Comparison of ENCODE assay signal across 10 cellular contexts in genomic region chr19:18460313-18460712, GRCh38. TPM values are rescaled to one million over a fixed set of nuclear protein-coding genes. Genes with fewer than 3 reads are reported as not detected.
A peak's percentile ranks its signal among the peaks of the same experiment; 100 is the strongest.
DNase-seq lines count a peak whose midpoint lies in the region; ATAC-seq, FAIRE-seq and TF ChIP-seq lines count a peak whose summit lies in the region.
"Had no signal": no experiment of that assay in that cellular context is flagged by ENCODE, and none has a peak within 500 bp of the region (broad histone marks: within the 10 kb centered on the region; RNA-seq: fewer than 3 reads in every experiment).

No MANE protein-coding gene starts in this region.

- H3K27ac ChIP-seq in ascending aorta (peak overlapping the region; percentile 81 to 92), sigmoid colon (peak overlapping the region; percentile 74 to 92 (median 87))

- WGBS in sigmoid colon, 2 donors, result 62 to 78% methylated on average over 10 of the region's 10 CpGs

- ATAC-seq in left cardiac atrium, result peak; percentile 16 to 33
- ATAC-seq: activated naive CD4-positive, alpha-beta T cell treated with anti-CD3 and anti-CD28 coated beads, Interleukin-2, amount 50 U/mL, for 72 hours had no signal

- TF ChIP-seq CTCF in ascending aorta (IDR thresholded peaks at IDR 0.05), result no peak
- TF ChIP-seq CTCF in sigmoid colon (IDR thresholded peaks at IDR 0.05), result no peak
- no peak for TF ChIP-seq CTCF in D721Med (IDR thresholded peaks at IDR 0.05; ENCODE audit: insufficient read depth, missing control alignments)

- H3K4me3 ChIP-seq in ascending aorta (peak overlapping the region in 1 of 2 donors; percentile 11), sigmoid colon (no peak overlapping the region)

- H3K36me3 ChIP-seq in ascending aorta (peaks cover 17 to 57% of the 10 kb centered on the region in 2 donors), sigmoid colon (peaks cover 0 to 29% (median 7%) of the 10 kb centered on the region in 4 donors)

- H3K9me3 ChIP-seq in ascending aorta, result no peaks in the 10 kb centered on the region
- no peaks in the 10 kb centered on the region for H3K9me3 ChIP-seq in sigmoid colon

- H3K4me1 ChIP-seq in ascending aorta (peaks cover 18 to 53% of the 10 kb centered on the region in 2 donors), sigmoid colon (peaks cover 0 to 78% (median 72%) of the 10 kb centered on the region in 4 donors)

- TF ChIP-seq EP300 in sigmoid colon (IDR thresholded peaks at IDR 0.05), result no peak

- DNase-seq in EL (peak; percentile 92), ascending aorta (ENCODE audit: low spot score in 2 of 2) (peak in 1 of 2 donors; percentile 92), left cardiac atrium (peak; percentile 82), sigmoid colon (peak; percentile 94), ACHN (no peak), H54 (ENCODE audit: insufficient read length, low spot score) (no peak), D721Med (ENCODE audit: insufficient read length, low spot score) (no peak), NCI-H1105 treated with DMSO at 0.1 percent for 48 hours (lab: John Stamatoyannopoulos, UW) (no peak)
- DNase-seq: NCI-H187 had no signal

- no peak for TF ChIP-seq POLR2A in sigmoid colon (IDR thresholded peaks at IDR 0.05)
- no peak for TF ChIP-seq POLR2A in H54 (IDR thresholded peaks at IDR 0.05; ENCODE audit: low read depth, low read length)

- H3K27me3 ChIP-seq in ascending aorta (no peaks in the 10 kb centered on the region), sigmoid colon (no peaks in the 10 kb centered on the region)

- FAIRE-seq in H54 (lab: Jason Lieb, UNC) (no peak), D721Med (lab: Jason Lieb, UNC) (no peak)

- in situ Hi-C loops in ACHN (cut with HindIII; ENCODE audit: low pct_ligation_motif_present, low pct_unique_long_range_greater_than_20kb, low sequenced_read_pairs), result no loop called here

- intact Hi-C loops in ascending aorta (cut with DNase I), result loop anchor here (1.0 to 5.0 kb wide), 3 partner anchors 42 to 98 kb away; partner anchors contain the start of gene ELL
- intact Hi-C loops in left cardiac atrium (cut with DNase I), result loop anchor here in 1 of 2 donors (10.0 kb wide), 2 partner anchors 54 to 104 kb away; no protein-coding TSS in a partner anchor
- intact Hi-C loops in sigmoid colon (cut with DNase I), result loop anchor here (5.0 to 10.0 kb wide), 2 partner anchors 62 to 194 kb away; partner anchors contain the start of gene ELL

RNA-seq across cellular contexts. Expression of gene ISYNA1, which starts 22.4 kb away (rescaled TPM):
- 93.1 TPM for total RNA-seq in ascending aorta
- 10 to 100 TPM; 29.2 to 44.6 TPM for total RNA-seq in left cardiac atrium
- total RNA-seq in sigmoid colon, result 10 to 100 TPM in 3 of 4 donors, 1 to 10 TPM in 1; 9.1 to 12.8 (median 11.5) TPM
- 10 to 100 TPM in 1 of 3 donors, 1 to 10 TPM in 2; 3.7 to 18.7 (median 4.2) TPM for polyA plus RNA-seq in sigmoid colon

RNA-seq across cellular contexts. Expression of gene SSBP4, which starts 41.1 kb away (rescaled TPM):
- total RNA-seq in ascending aorta (233 TPM), left cardiac atrium (10 to 100 TPM; 37.4 to 49.3 TPM), sigmoid colon (10 to 100 TPM; 52.4 to 71.4 (median 58.0) TPM)
- 10 to 100 TPM; 13.9 to 51.4 (median 32.4) TPM for polyA plus RNA-seq in sigmoid colon

Comparison
In these comparisons a context has a peak if more than half of its experiments do, and no peak if none do; other contexts are left out.
1. DNase-seq: peak in EL (single experiment), left cardiac atrium (single experiment) and sigmoid colon (single experiment); none in ACHN (single experiment), H54 (single experiment), D721Med (single experiment) and NCI-H1105 treated with DMSO at 0.1 percent for 48 hours (single experiment).